36 cellular contexts compared by ENCODE assay signal in genomic region chr7:17998692-17999091, GRCh38. TPM values are rescaled to one million over a fixed set of nuclear protein-coding genes. Genes with fewer than 3 reads are reported as not detected.
"Had no signal": no experiment of that assay in that cellular context is flagged by ENCODE, and none has a peak within 500 bp of the region (broad histone marks: within the 10 kb centered on the region; RNA-seq: fewer than 3 reads in every experiment).

No MANE protein-coding gene starts in this region.

- H3K36me3 ChIP-seq: neural progenitor cell, ovary, spleen, suprapubic skin, tibial artery, transverse colon, upper lobe of right lung had no signal

- H2AFZ ChIP-seq: neural progenitor cell, parathyroid adenoma had no signal

- H3K9me3 ChIP-seq: ovary, psoas muscle, suprapubic skin, testis, transverse colon, upper lobe of right lung, uterus had no signal

- H3K4me3 ChIP-seq: neural progenitor cell, ovary, psoas muscle, skin epidermis, smooth muscle cell, spleen, suprapubic skin, testis, tibial artery, transverse colon, upper lobe of right lung, uterus had no signal

- H3K4me2 ChIP-seq: neural progenitor cell, smooth muscle cell had no signal

- H3K9me3 Mint-ChIP-seq: natural killer cell; stimulated activated naive CD8-positive, alpha-beta T cell treated with anti-CD3 and anti-CD28 coated beads, Interleukin-15, amount 100 ng/mL, for 72 hours had no signal

- H3K4me3 Mint-ChIP-seq: natural killer cell; nephron; neural progenitor cell; stimulated activated memory B cell treated with anti-CD40 and anti-IgM and Interleukin-4, amounts not matched to agents 10 μg/mL and 1 μg/mL and 100 μg/mL, for 72 hours; stimulated activated naive CD8-positive, alpha-beta T cell treated with anti-CD3 and anti-CD28 coated beads, Interleukin-15, amount 100 ng/mL, for 72 hours; type B pancreatic cell had no signal

- H3K9ac ChIP-seq: neural progenitor cell, parathyroid adenoma had no signal

- H3K27me3 Mint-ChIP-seq: progenitor cell of endocrine pancreas; stimulated activated memory B cell treated with anti-CD40 and anti-IgM and Interleukin-4, amounts not matched to agents 10 μg/mL and 1 μg/mL and 100 μg/mL, for 72 hours; stimulated activated naive CD8-positive, alpha-beta T cell treated with anti-CD3 and anti-CD28 coated beads, Interleukin-15, amount 100 ng/mL, for 72 hours; type B pancreatic cell had no signal

- H3K79me2 ChIP-seq: parathyroid adenoma had no signal

- H3K27me3 ChIP-seq: neural progenitor cell, ovary, spleen, suprapubic skin, testis, tibial artery, transverse colon, upper lobe of right lung, uterus had no signal

- H3K27ac Mint-ChIP-seq: natural killer cell; nephron; neural progenitor cell; progenitor cell of endocrine pancreas; stimulated activated memory B cell treated with anti-CD40 and anti-IgM and Interleukin-4, amounts not matched to agents 10 μg/mL and 1 μg/mL and 100 μg/mL, for 72 hours; stimulated activated naive CD8-positive, alpha-beta T cell treated with anti-CD3 and anti-CD28 coated beads, Interleukin-15, amount 100 ng/mL, for 72 hours; type B pancreatic cell had no signal

- H3K4me1 ChIP-seq: parathyroid adenoma, psoas muscle, spleen, suprapubic skin, testis, tibial artery, transverse colon, upper lobe of right lung, uterus had no signal

- H3K36me3 Mint-ChIP-seq: natural killer cell; neural progenitor cell; stimulated activated memory B cell treated with anti-CD40 and anti-IgM and Interleukin-4, amounts not matched to agents 10 μg/mL and 1 μg/mL and 100 μg/mL, for 72 hours; type B pancreatic cell had no signal

- DNase-seq: natural killer cell; occipital lobe; ovary; posterior cingulate gyrus; psoas muscle; right cardiac atrium; spleen; stimulated activated CD4-positive, alpha-beta T cell treated with anti-CD3 and anti-CD28 coated beads, Interleukin-12 subunit alpha, Interleukin-12 subunit beta, amount 100 ng/mL, for 4 hours; stimulated activated CD4-positive, alpha-beta T cell treated with anti-CD3 and anti-CD28 coated beads, Interleukin-1b, Interleukin-23, amount 100 ng/mL, for 48 hours; stimulated activated CD4-positive, alpha-beta T cell treated with anti-CD3 and anti-CD28 coated beads, Interleukin-4, amount 100 ng/mL, for 1 hour; stimulated activated CD4-positive, alpha-beta T cell treated with anti-CD3 and anti-CD28 coated beads, Interleukin-4, amount 100 ng/mL, for 4 hours; stimulated activated CD8-positive, alpha-beta memory T cell treated with anti-CD3 and anti-CD28 coated beads, Interleukin-4, amount 100 ng/mL, for 48 hours; stimulated activated naive CD4-positive, alpha-beta T cell; stimulated activated naive CD8-positive, alpha-beta T cell treated with anti-CD3 and anti-CD28 coated beads, Interleukin-15, amount 100 ng/mL, for 72 hours; stimulated activated naive CD8-positive, alpha-beta T cell treated with anti-CD3 and anti-CD28 coated beads, Interleukin-15, Interleukin-2, amounts not matched to agents 100 U/mL and 50 U/mL, for 24 hours; substantia nigra; testis; tibial artery; transverse colon; upper lobe of right lung; uterus had no signal

- H3K4me1 Mint-ChIP-seq: natural killer cell; stimulated activated naive CD8-positive, alpha-beta T cell treated with anti-CD3 and anti-CD28 coated beads, Interleukin-15, amount 100 ng/mL, for 72 hours had no signal

- H3K27ac ChIP-seq: neural progenitor cell, ovary, parathyroid adenoma, psoas muscle, skin epidermis, spleen, suprapubic skin, testis, tibial artery, transverse colon, upper lobe of right lung, uterus had no signal

- ATAC-seq: natural killer cell; psoas muscle; right cardiac atrium; sciatic nerve; stimulated activated memory B cell treated with anti-CD40 and anti-IgM and Interleukin-4, amounts not matched to agents 10 μg/mL and 1 μg/mL and 100 μg/mL, for 72 hours; stimulated activated naive CD8-positive, alpha-beta T cell treated with anti-CD3 and anti-CD28 coated beads, Interleukin-15, amount 100 ng/mL, for 72 hours; stimulated activated naive CD8-positive, alpha-beta T cell treated with anti-CD3 and anti-CD28 coated beads, Interleukin-15, Interleukin-2, amounts not matched to agents 100 U/mL and 50 U/mL, for 24 hours; upper lobe of right lung had no signal

RNA-seq across cellular contexts. Expression of gene PRPS1L1, which starts 29.0 kb away (rescaled TPM):
- total RNA-seq: natural killer cell, occipital lobe, osteoblast, ovary, progenitor cell of endocrine pancreas, psoas muscle, renal cortical epithelial cell, right cardiac atrium, sciatic nerve, smooth muscle cell, spleen, transverse colon, upper lobe of right lung, urinary bladder, uterus had no signal
- polyA plus RNA-seq: neural cell, ovary, psoas muscle, right cardiac atrium, smooth muscle cell, spleen, thymus, urinary bladder had no signal
